ENCODE assay signal across 1 cellular context in the genomic region with DNA sequence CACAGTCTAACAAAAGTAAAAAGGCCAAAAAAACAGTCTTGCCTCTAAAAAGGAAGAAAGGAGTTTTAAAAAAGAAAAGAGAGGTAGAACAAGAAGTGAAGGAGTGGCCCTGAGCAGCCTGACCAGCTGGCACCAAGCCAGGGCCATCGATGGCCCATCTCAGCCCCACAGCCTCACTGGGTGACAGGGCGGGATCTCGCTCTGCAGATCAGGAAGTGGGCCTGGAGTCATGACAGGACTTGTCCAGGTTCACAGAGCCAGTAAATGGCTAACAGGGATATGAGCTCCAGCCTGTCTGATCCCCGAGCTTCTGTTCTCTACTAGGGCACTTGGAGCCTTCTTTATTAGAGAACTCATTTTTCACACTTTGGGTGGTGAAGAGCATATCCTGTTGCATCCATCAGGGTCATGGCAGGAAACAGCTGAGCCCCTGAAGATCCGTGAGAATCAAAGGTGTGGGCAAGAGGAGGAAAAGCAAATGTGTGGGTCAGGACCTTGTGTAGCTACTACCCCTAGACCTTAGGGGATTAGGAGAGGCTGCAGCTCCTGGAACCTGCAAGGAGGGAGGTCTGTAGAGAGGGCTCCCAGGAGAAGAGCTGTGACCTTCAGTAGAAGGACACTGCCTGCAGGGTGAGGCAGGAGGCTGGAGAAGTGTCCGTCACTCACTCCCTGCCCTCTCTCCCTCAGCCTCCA.
TF ChIP-seq lines count a peak whose summit lies in the region.

No MANE protein-coding gene starts in this region.

TF ChIP-seq in HCT116, 20 proteins besides CTCF, POLR2A, EP300 and RAD21:
- TF ChIP-seq SIN3A (IDR thresholded peaks at IDR 0.05; ENCODE audit: low read depth) (no peak), FOSL1 (IDR thresholded peaks at IDR 0.05; ENCODE audit: low read depth) (no peak), POLR2AphosphoS5 (IDR thresholded peaks at IDR 0.05; ENCODE audit: low read depth, low read length) (no peak)
- TF ChIP-seq, protein P1, sequence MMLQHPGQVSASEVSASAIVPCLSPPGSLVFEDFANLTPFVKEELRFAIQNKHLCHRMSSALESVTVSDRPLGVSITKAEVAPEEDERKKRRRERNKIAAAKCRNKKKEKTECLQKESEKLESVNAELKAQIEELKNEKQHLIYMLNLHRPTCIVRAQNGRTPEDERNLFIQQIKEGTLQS (IDR thresholded peaks at IDR 0.05), result no peak
